Comparison of ENCODE assay signal across 26 cellular contexts in the genomic region with DNA sequence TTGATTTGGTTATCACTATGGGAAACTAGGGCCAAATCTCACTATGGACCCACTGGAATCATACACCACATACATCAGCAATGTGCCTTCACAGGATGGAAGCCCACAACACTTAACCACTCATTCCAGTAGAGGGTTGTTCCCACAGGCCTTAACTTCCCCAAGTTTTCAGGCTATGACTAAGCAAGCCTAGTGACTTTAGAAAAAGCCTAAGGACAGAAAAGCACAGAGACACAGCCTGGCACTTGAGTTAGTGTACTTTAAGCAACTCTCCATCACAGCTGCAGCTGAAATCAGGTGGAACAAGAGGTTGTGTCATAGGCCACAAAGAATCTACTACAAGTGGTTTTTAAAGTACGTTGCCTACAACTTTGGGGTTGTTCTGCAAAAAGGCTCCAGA.
"Had no signal": no experiment of that assay in that cellular context is flagged by ENCODE, and none has a peak within 500 bp of the region (broad histone marks: within the 10 kb centered on the region; RNA-seq: fewer than 3 reads in every experiment).

No MANE protein-coding gene starts in this region.

- ATAC-seq: activated CD4-positive, CD25-positive, alpha-beta regulatory T cell treated with anti-CD3 and anti-CD28 coated beads, Interleukin-2, amount 50 U/mL, for 24 hours; effector memory CD8-positive, alpha-beta T cell; gastrocnemius medialis; left ventricle myocardium superior; right cardiac atrium; stimulated activated naive CD8-positive, alpha-beta T cell treated with anti-CD3 and anti-CD28 coated beads, Interleukin-15, amount 100 ng/mL, for 72 hours; upper lobe of right lung had no signal

- H3K4me3 ChIP-seq: coronary artery, dorsolateral prefrontal cortex, gastrocnemius medialis, spleen, upper lobe of right lung had no signal

- FAIRE-seq: astrocyte, islet of Langerhans had no signal

- DNase-seq: activated CD4-positive, alpha-beta T cell treated with anti-CD3 and anti-CD28 coated beads for 48 hours; activated CD4-positive, alpha-beta T cell treated with anti-CD3 and anti-CD28 coated beads, Interleukin-2, amount 50 U/mL, for 48 hours; activated CD8-positive, alpha-beta memory T cell treated with anti-CD3 and anti-CD28 coated beads for 24 hours; activated effector memory CD4-positive, alpha-beta T cell treated with anti-CD3 and anti-CD28 coated beads, Interleukin-2, amount 50 U/mL, for 16 hours; activated naive CD4-positive, alpha-beta T cell treated with anti-CD3 and anti-CD28 coated beads for 36 hours; activated naive CD8-positive, alpha-beta T cell treated with anti-CD3 and anti-CD28 coated beads, Interleukin-2, amount 10 ng/mL, durations not matched to agents 7 days and 5 days; brain microvascular endothelial cell; dorsolateral prefrontal cortex; effector memory CD8-positive, alpha-beta T cell; erythroblast; gastrocnemius medialis; glutamatergic neuron; left ventricle myocardium superior; mammary epithelial cell; posterior cingulate gyrus; right cardiac atrium; spleen; stimulated activated naive CD8-positive, alpha-beta T cell treated with anti-CD3 and anti-CD28 coated beads, Interleukin-15, amount 100 ng/mL, for 72 hours; substantia nigra; T1000; upper lobe of right lung; WERI-Rb-1 had no signal

- H3K4me1 ChIP-seq: gastrocnemius medialis, spleen, upper lobe of right lung had no signal

- H3K9me3 ChIP-seq: gastrocnemius medialis, upper lobe of right lung had no signal

- H3K36me3 ChIP-seq: brain microvascular endothelial cell, gastrocnemius medialis, spleen, upper lobe of right lung, WERI-Rb-1 had no signal

- H3K27me3 ChIP-seq: brain microvascular endothelial cell, dorsolateral prefrontal cortex, gastrocnemius medialis, spleen, upper lobe of right lung had no signal

- H3K27ac ChIP-seq: brain microvascular endothelial cell, coronary artery, dorsolateral prefrontal cortex, gastrocnemius medialis, spleen, upper lobe of right lung, WERI-Rb-1 had no signal
